8 cellular contexts compared by ENCODE assay signal in genomic region chr5:140547508-140548299, GRCh38. TPM values are rescaled to one million over a fixed set of nuclear protein-coding genes. Genes with fewer than 3 reads are reported as not detected.
DNase-seq lines count a peak whose midpoint lies in the region; ATAC-seq and TF ChIP-seq lines count a peak whose summit lies in the region.

Gene EIF4EBP3 (plus strand): TSS chr5:140547662. CDS start chr5:140547738, 76 bp downstream.

- H3K4me3 Mint-ChIP-seq in activated T-helper 17 cell treated with anti-CD3 and anti-CD28 coated beads, Interleukin-2, amount 50 U/mL, for 72 hours = peak within 1 kb of the TSS; percentile 82
- H3K4me3 Mint-ChIP-seq in naive B cell = peak within 1 kb of the TSS; percentile 87 to 97 (median 92)
- H3K4me3 Mint-ChIP-seq in stimulated activated effector memory CD8-positive, alpha-beta T cell treated with anti-CD3 and anti-CD28 coated beads, Interleukin-12 subunit alpha, Interleukin-12 subunit beta, amount 100 ng/mL, for 72 hours = peak within 1 kb of the TSS; percentile 67

- H3K9me3 Mint-ChIP-seq in activated T-helper 17 cell treated with anti-CD3 and anti-CD28 coated beads, Interleukin-2, amount 50 U/mL, for 72 hours = no peaks in the 10 kb centered on the region
- H3K9me3 Mint-ChIP-seq in naive B cell = no peaks in the 10 kb centered on the region
- H3K9me3 Mint-ChIP-seq in stimulated activated effector memory CD8-positive, alpha-beta T cell treated with anti-CD3 and anti-CD28 coated beads, Interleukin-12 subunit alpha, Interleukin-12 subunit beta, amount 100 ng/mL, for 72 hours = no peaks in the 10 kb centered on the region

- H3K36me3 Mint-ChIP-seq in activated T-helper 17 cell treated with anti-CD3 and anti-CD28 coated beads, Interleukin-2, amount 50 U/mL, for 72 hours (ENCODE audit: low read depth) = peaks cover 58% of the 10 kb centered on the region
- H3K36me3 Mint-ChIP-seq in naive B cell = peaks cover 11% of the 10 kb centered on the region in 2 donors
- peaks cover 88% of the 10 kb centered on the region for H3K36me3 Mint-ChIP-seq in stimulated activated effector memory CD8-positive, alpha-beta T cell treated with anti-CD3 and anti-CD28 coated beads, Interleukin-12 subunit alpha, Interleukin-12 subunit beta, amount 100 ng/mL, for 72 hours

- H3K4me3 ChIP-seq in fibroblast of mammary gland (ENCODE audit: control insufficient read depth, low read depth, low read length) = peak within 1 kb of the TSS; percentile 16

- no peaks in the 10 kb centered on the region for H3K4me1 Mint-ChIP-seq in activated T-helper 17 cell treated with anti-CD3 and anti-CD28 coated beads, Interleukin-2, amount 50 U/mL, for 72 hours
- peaks cover 24 to 34% (median 24%) of the 10 kb centered on the region in 3 donors for H3K4me1 Mint-ChIP-seq in naive B cell
- peaks cover 53% of the 10 kb centered on the region for H3K4me1 Mint-ChIP-seq in stimulated activated effector memory CD8-positive, alpha-beta T cell treated with anti-CD3 and anti-CD28 coated beads, Interleukin-12 subunit alpha, Interleukin-12 subunit beta, amount 100 ng/mL, for 72 hours

- H3K27me3 Mint-ChIP-seq in activated T-helper 17 cell treated with anti-CD3 and anti-CD28 coated beads, Interleukin-2, amount 50 U/mL, for 72 hours = no peaks in the 10 kb centered on the region
- H3K27me3 Mint-ChIP-seq in naive B cell = no peaks in the 10 kb centered on the region

- peak; percentile 100 for ATAC-seq in GM19397 (IDR thresholded peaks at IDR 0.05; ENCODE audit: unreplicated experiment)
- peak; percentile 98 for ATAC-seq in HG03565 (IDR thresholded peaks at IDR 0.05; ENCODE audit: unreplicated experiment)
- ATAC-seq in activated T-helper 17 cell treated with anti-CD3 and anti-CD28 coated beads, Interleukin-2, amount 50 U/mL, for 72 hours (replicated peaks) = peak; percentile 99
- ATAC-seq in naive B cell (ENCODE audit: low read depth in 2 of 2) = peak; percentile 99
- peak; percentile 99 for ATAC-seq in stimulated activated effector memory CD8-positive, alpha-beta T cell treated with anti-CD3 and anti-CD28 coated beads, Interleukin-12 subunit alpha, Interleukin-12 subunit beta, amount 100 ng/mL, for 72 hours

- peak; percentile 52 to 97 (median 91) for DNase-seq in C1 segment of cervical spinal cord (lab: John Stamatoyannopoulos, UW)
- DNase-seq in OCI-M1 (lab: John Stamatoyannopoulos, UW) = peak; percentile 96
- peak; percentile 96 for DNase-seq in fibroblast of mammary gland (ENCODE audit: low read depth)
- peak; percentile 85 for DNase-seq in naive B cell
- peak; percentile 63 to 85 for DNase-seq in stimulated activated effector memory CD8-positive, alpha-beta T cell treated with anti-CD3 and anti-CD28 coated beads, Interleukin-12 subunit alpha, Interleukin-12 subunit beta, amount 100 ng/mL, for 72 hours (ENCODE audit: low spot score in 2 of 2)

- TF ChIP-seq CTCF in fibroblast of mammary gland (conservative IDR thresholded peaks at IDR 0.05; ENCODE audit: control insufficient read depth, insufficient read depth, low read depth, low read length) = peak; percentile 49

- peak within 1 kb of the TSS; percentile 91 for H3K27ac Mint-ChIP-seq in activated T-helper 17 cell treated with anti-CD3 and anti-CD28 coated beads, Interleukin-2, amount 50 U/mL, for 72 hours
- H3K27ac Mint-ChIP-seq in naive B cell = peak within 1 kb of the TSS; percentile 94 to 98 (median 97)
- peak within 1 kb of the TSS; percentile 90 for H3K27ac Mint-ChIP-seq in stimulated activated effector memory CD8-positive, alpha-beta T cell treated with anti-CD3 and anti-CD28 coated beads, Interleukin-12 subunit alpha, Interleukin-12 subunit beta, amount 100 ng/mL, for 72 hours

RNA-seq across cellular contexts. Expression of gene EIF4EBP3, which starts in this region (rescaled TPM):
- total RNA-seq in activated T-helper 17 cell treated with anti-CD3 and anti-CD28 coated beads, Interleukin-2, amount 50 U/mL, for 72 hours = 10 to 100 TPM in 1 of 2 donors, 1 to 10 TPM in 1; 8.9 to 11.8 TPM
- polyA plus RNA-seq in naive B cell (ENCODE audit: low read depth in 6 of 6) = 10 to 100 TPM; 44.5 to 90.3 (median 63.1) TPM

Comparison
In these comparisons a context has a peak if more than half of its experiments do, and no peak if none do; other contexts are left out.
1. Peak in every context shown above with its lines: DNase-seq, ATAC-seq and H3K4me3 ChIP-seq.